Comparison of ENCODE assay signal across 18 cellular contexts in genomic region chr17:39677072-39677471, GRCh38. TPM values are rescaled to one million over a fixed set of nuclear protein-coding genes. Genes with fewer than 3 reads are reported as not detected.
DNase-seq lines count a peak whose midpoint lies in the region; ATAC-seq and TF ChIP-seq lines count a peak whose summit lies in the region.
"Had no signal": no experiment of that assay in that cellular context is flagged by ENCODE, and none has a peak within 500 bp of the region (broad histone marks: within the 10 kb centered on the region; RNA-seq: fewer than 3 reads in every experiment).

No MANE protein-coding gene starts in this region.

- H3K27me3 ChIP-seq in left ventricle myocardium inferior (ENCODE audit: low read depth) (no peaks in the 10 kb centered on the region), vagina (no peaks in the 10 kb centered on the region), foreskin keratinocyte (peaks cover 7% of the 10 kb centered on the region), suprapubic skin (no peaks in the 10 kb centered on the region)

- H3K4me1 Mint-ChIP-seq in nephron = peaks cover 48% of the 10 kb centered on the region

- peaks cover 5% of the 10 kb centered on the region for H3K27me3 Mint-ChIP-seq in nephron (ENCODE audit: low read depth)
- H3K27me3 Mint-ChIP-seq: activated CD4-positive, alpha-beta T cell treated with anti-CD3 and anti-CD28 coated beads, Interleukin-2, amount 10 ng/mL, durations not matched to agents 24 days and 14 days had no signal

- TF ChIP-seq POLR2A in vagina (IDR thresholded peaks at IDR 0.05) = no peak
- TF ChIP-seq POLR2A in suprapubic skin (IDR thresholded peaks at IDR 0.05) = no peak

- H3K27ac Mint-ChIP-seq in nephron = peak overlapping the region; percentile 75 to 83 (median 80)
- H3K27ac Mint-ChIP-seq: activated T-helper 2 cell treated with anti-CD3 and anti-CD28 coated beads, Interferon-gamma antibody, Interleukin-2, Interleukin-4, amounts not matched to agents 10 μg/mL and 5 μg/mL and 100 μg/mL, durations not matched to agents 14 hours and 24 hours and 36 hours; nephron progenitor cell had no signal

- TF ChIP-seq CTCF in left ventricle myocardium inferior (IDR thresholded peaks at IDR 0.05; ENCODE audit: borderline replicate concordance) (no peak), coronary artery (IDR thresholded peaks at IDR 0.05) (no peak), nephron (IDR thresholded peaks at IDR 0.05; ENCODE audit: unreplicated experiment in 3 of 3) (no peak), vagina (IDR thresholded peaks at IDR 0.05) (no peak), foreskin keratinocyte (conservative IDR thresholded peaks at IDR 0.05) (no peak), suprapubic skin (IDR thresholded peaks at IDR 0.05) (no peak)

- H3K36me3 Mint-ChIP-seq in nephron (ENCODE audit: low read depth) = peaks cover 6% of the 10 kb centered on the region

- no peaks in the 10 kb centered on the region for H3K9me3 Mint-ChIP-seq in nephron
- H3K9me3 Mint-ChIP-seq: activated CD4-positive, alpha-beta T cell treated with anti-CD3 and anti-CD28 coated beads, Interleukin-2, amount 10 ng/mL, durations not matched to agents 24 days and 14 days; activated T-helper 2 cell treated with anti-CD3 and anti-CD28 coated beads, Interferon-gamma antibody, Interleukin-2, Interleukin-4, amounts not matched to agents 10 μg/mL and 5 μg/mL and 100 μg/mL, durations not matched to agents 14 hours and 24 hours and 36 hours; nephron progenitor cell had no signal

- H3K36me3 ChIP-seq in left ventricle myocardium inferior (peaks cover 11% of the 10 kb centered on the region), vagina (peaks cover 0 to 4% of the 10 kb centered on the region in 2 donors), suprapubic skin (peaks cover 8% of the 10 kb centered on the region)

- peak overlapping the region in 1 of 3 experiments; percentile 20 for H3K4me3 Mint-ChIP-seq in nephron
- H3K4me3 Mint-ChIP-seq: activated CD4-positive, alpha-beta T cell treated with anti-CD3 and anti-CD28 coated beads, Interleukin-2, amount 10 ng/mL, durations not matched to agents 24 days and 14 days; nephron progenitor cell had no signal

- H3K9me3 ChIP-seq in left ventricle myocardium inferior (replicated peaks) = no peaks in the 10 kb centered on the region
- no peaks in the 10 kb centered on the region for H3K9me3 ChIP-seq in vagina
- H3K9me3 ChIP-seq in suprapubic skin = no peaks in the 10 kb centered on the region

- no peak for TF ChIP-seq EP300 in suprapubic skin (IDR thresholded peaks at IDR 0.05)

- H3K27ac ChIP-seq in left ventricle myocardium inferior (replicated peaks) (peak overlapping the region; percentile 92), coronary artery (peak overlapping the region; percentile 87 to 96), vagina (no peak overlapping the region), foreskin keratinocyte (no peak overlapping the region), suprapubic skin (no peak overlapping the region)

- intact Hi-C loops in left ventricle myocardium inferior (cut with micrococcal nuclease) = no loop called here
- intact Hi-C loops in cardiac septum (cut with DNase I) = no loop called here
- intact Hi-C loops in vagina (cut with DNase I) = no loop called here

- peak overlapping the region; percentile 6 for H3K4me3 ChIP-seq in left ventricle myocardium inferior
- H3K4me3 ChIP-seq in coronary artery = peak overlapping the region; percentile 31
- H3K4me3 ChIP-seq in vagina = no peak overlapping the region
- no peak overlapping the region for H3K4me3 ChIP-seq in suprapubic skin

- WGBS in suprapubic skin = 90% methylated on average over 7 of the region's 8 CpGs

- DNase-seq in left ventricle myocardium inferior (no peak), cardiac septum (ENCODE audit: low spot score) (no peak), coronary artery (ENCODE audit: low spot score) (no peak), vagina (ENCODE audit: extremely low spot score in 2 of 2) (no peak), GF-D8 (lab: John Stamatoyannopoulos, UW) (no peak), foreskin keratinocyte (no peak), suprapubic skin (ENCODE audit: low spot score in 2 of 2) (no peak)
- DNase-seq: NCI-H1694 treated with DMSO at 0.1 percent for 48 hours; NCI-H526 treated with DMSO at 0.1 percent for 48 hours; nephron progenitor cell; stimulated activated naive CD8-positive, alpha-beta T cell treated with anti-CD3 and anti-CD28 coated beads, Interleukin-15, Interleukin-2, amounts not matched to agents 100 U/mL and 50 U/mL, for 24 hours had no signal

- no peak for ATAC-seq in foreskin keratinocyte
- ATAC-seq: Panc1, sciatic nerve had no signal

- H3K4me1 ChIP-seq in left ventricle myocardium inferior (peaks cover 75% of the 10 kb centered on the region), vagina (peaks cover 30% of the 10 kb centered on the region), foreskin keratinocyte (no peaks in the 10 kb centered on the region), suprapubic skin (peaks cover 28% of the 10 kb centered on the region)

RNA-seq across cellular contexts. Expression of gene PNMT, which starts 8.8 kb away (rescaled TPM):
- total RNA-seq in left ventricle myocardium inferior (7.6 TPM), cardiac septum (10.9 TPM), vagina (5.6 TPM), foreskin keratinocyte (not detected in 2 replicates), suprapubic skin (1 to 10 TPM in 2 of 4 donors, under 1 TPM in 2; 0.53 to 1.6 (median 1.1) TPM)
- 0.06 TPM in 2 replicates for polyA plus RNA-seq in foreskin keratinocyte
- total RNA-seq: activated CD4-positive, alpha-beta T cell treated with anti-CD3 and anti-CD28 coated beads, Interleukin-2, amount 10 ng/mL, durations not matched to agents 24 days and 14 days; activated T-helper 2 cell treated with anti-CD3 and anti-CD28 coated beads, Interferon-gamma antibody, Interleukin-2, Interleukin-4, amounts not matched to agents 10 μg/mL and 5 μg/mL and 100 μg/mL, durations not matched to agents 14 hours and 24 hours and 36 hours; bronchial epithelial cell; T-helper 1 cell treated with Interleukin-12 subunit alpha and Interleukin-12 subunit beta and Interleukin-4 antibody, amounts not matched to agents 30 ng/mL and 1 ng/mL, for 36 hours had no signal

RNA-seq across cellular contexts. Expression of gene PGAP3, which starts 10.8 kb away (rescaled TPM):
- total RNA-seq in left ventricle myocardium inferior (10.7 TPM), cardiac septum (15.3 TPM), vagina (17.7 TPM), foreskin keratinocyte (3.3 and 4.6 TPM in 2 replicates), suprapubic skin (10 to 100 TPM; 25.7 to 41.5 (median 32.7) TPM)
- 4.3 TPM in 2 replicates for polyA plus RNA-seq in foreskin keratinocyte

RNA-seq across cellular contexts. Expression of gene TCAP, which starts 11.9 kb away (rescaled TPM):
- total RNA-seq in left ventricle myocardium inferior (5,825 TPM), cardiac septum (4,725 TPM), vagina (0.49 TPM), foreskin keratinocyte (0.18 and 0.31 TPM in 2 replicates), suprapubic skin (1 to 10 TPM in 2 of 4 donors, under 1 TPM in 1, not detected in 1; 0.57 to 2.4 (median 1.1) TPM)
- polyA plus RNA-seq in foreskin keratinocyte = 0.11 and 0.17 TPM in 2 replicates
- total RNA-seq: bronchial epithelial cell had no signal

RNA-seq across cellular contexts. Expression of gene ERBB2, which starts 22.8 kb away (rescaled TPM):
- total RNA-seq in left ventricle myocardium inferior (61.0 TPM), cardiac septum (84.4 TPM), vagina (52.1 TPM), foreskin keratinocyte (38.8 and 39.2 TPM in 2 replicates), suprapubic skin (100 to 1,000 TPM; 144 to 192 (median 173) TPM)
- 20.9 and 22.2 TPM in 2 replicates for polyA plus RNA-seq in foreskin keratinocyte

RNA-seq across cellular contexts. Expression of gene STARD3, which starts 40.1 kb away (rescaled TPM):
- total RNA-seq in left ventricle myocardium inferior (15.7 TPM), cardiac septum (21.9 TPM), vagina (148 TPM), foreskin keratinocyte (32.8 and 33.5 TPM in 2 replicates), suprapubic skin (100 to 1,000 TPM in 2 of 4 donors, 10 to 100 TPM in 2; 51.7 to 156 (median 83.9) TPM)
- polyA plus RNA-seq in foreskin keratinocyte = 37.1 and 39.3 TPM in 2 replicates

Comparison
In these comparisons a context has a peak if more than half of its experiments do, and no peak if none do; other contexts are left out.
1. H3K27ac ChIP-seq: peak in left ventricle myocardium inferior (single experiment) and coronary artery (2 of 2); none in vagina (single experiment), foreskin keratinocyte (single experiment) and suprapubic skin (single experiment).
2. H3K4me3 ChIP-seq: peak in left ventricle myocardium inferior (single experiment) and coronary artery (single experiment); none in vagina (0 of 2) and suprapubic skin (single experiment).
3. RNA of gene TCAP, which starts 11.9 kb away (total RNA-seq): 5,825 TPM in left ventricle myocardium inferior (single experiment) and 4,725 TPM in cardiac septum (single experiment); 0.57 to 2.4 TPM in suprapubic skin, 0.49 TPM in vagina (single experiment) and 0.18 to 0.31 TPM in foreskin keratinocyte; every median in the first group is over 1,000 times any median in the second.